ENCODE assay signal across 8 cellular contexts in genomic region chr12:97308576-97309198, GRCh38.
A peak's percentile ranks its signal among the peaks of the same experiment; 100 is the strongest.
DNase-seq lines count a peak whose midpoint lies in the region; ATAC-seq and TF ChIP-seq lines count a peak whose summit lies in the region.

No MANE protein-coding gene starts in this region.

- no peaks in the 10 kb centered on the region for H3K9me3 Mint-ChIP-seq in memory B cell

- in situ Hi-C loops in mammary epithelial cell (cut with MboI; ENCODE audit: low sequenced_read_pairs in 2 of 2), result loop anchor here (10.0 to 25.0 kb wide), 3 partner anchors 314 to 734 kb away; no protein-coding TSS in a partner anchor

- H3K9me3 ChIP-seq in mammary epithelial cell (replicated peaks; ENCODE audit: insufficient read depth, low read length), result no peaks in the 10 kb centered on the region

- no peaks in the 10 kb centered on the region for H3K27me3 ChIP-seq in mammary epithelial cell (ENCODE audit: insufficient read depth, low read length)

- no peak overlapping the region for H3K27ac ChIP-seq in mammary epithelial cell (ENCODE audit: insufficient read depth, low read depth, low read length)

- no peak overlapping the region for H3K4me3 ChIP-seq in mammary epithelial cell (replicated peaks in 1 of 3; ENCODE audit: insufficient read depth in 1 of 3, low read depth in 2 of 3, low read length in 3 of 3)

- H3K36me3 ChIP-seq in mammary epithelial cell (ENCODE audit: insufficient read depth, low read length), result no peaks in the 10 kb centered on the region

- H4K20me1 ChIP-seq in mammary epithelial cell (ENCODE audit: insufficient read depth, low read length), result no peaks in the 10 kb centered on the region

- H3K9ac ChIP-seq in mammary epithelial cell (ENCODE audit: insufficient read depth, low read length), result no peak overlapping the region

- peaks cover 5% of the 10 kb centered on the region for H3K27me3 Mint-ChIP-seq in memory B cell

- peak; percentile 43 for ATAC-seq in HG02759 (IDR thresholded peaks at IDR 0.05; ENCODE audit: unreplicated experiment)
- peak; percentile 50 for ATAC-seq in memory B cell (ENCODE audit: low read depth)
- no peak for ATAC-seq in GM18870 (IDR thresholded peaks at IDR 0.05; ENCODE audit: unreplicated experiment)

- 0% methylated on average over 1 of the region's 1 CpG for WGBS in mammary epithelial cell (ENCODE audit: low coverage, missing lambda C conversion rate)

- no peak overlapping the region for H3K4me3 Mint-ChIP-seq in memory B cell

- peak; percentile 68 for TF ChIP-seq CTCF in mammary epithelial cell (conservative IDR thresholded peaks at IDR 0.05 in 1 of 2, IDR thresholded peaks at IDR 0.05 in 1 of 2; ENCODE audit: extremely low read depth in 1 of 2, insufficient read depth in 1 of 2, low read depth in 1 of 2, low read length in 2 of 2)

- peaks cover 10% of the 10 kb centered on the region for H3K4me1 Mint-ChIP-seq in memory B cell

- CTCF ChIA-PET in mammary epithelial cell (lab: Charles Lee; ENCODE audit: low non-redundant PET), result no interaction called here

- peak; percentile 81 for DNase-seq in DMS53 (lab: John Stamatoyannopoulos, UW)
- DNase-seq in NCI-H526 treated with DMSO at 0.1 percent for 48 hours (lab: John Stamatoyannopoulos, UW), result peak; percentile 37
- peak; percentile 26 for DNase-seq in mammary epithelial cell
- peak; percentile 17 to 55 for DNase-seq in memory B cell (ENCODE audit: low spot score in 2 of 2)
- DNase-seq in activated T-cell treated with anti-CD3 and anti-CD28 coated beads, Interleukin-2, amount 50 U/mL, for 48 hours, result no peak
- DNase-seq in stimulated activated CD4-positive, alpha-beta T cell treated with anti-CD3 and anti-CD28 coated beads, Interleukin-12 subunit alpha, Interleukin-12 subunit beta, amount 100 ng/mL, for 4 hours, result no peak

- H3K79me2 ChIP-seq in mammary epithelial cell (ENCODE audit: insufficient read depth, low read length), result no peaks in the 10 kb centered on the region

- BruUV-seq in mammary epithelial cell (replicated peaks; lab: Mats Ljungman, UMichigan), result no TSS peak

- H3K27ac Mint-ChIP-seq in memory B cell, result no peak overlapping the region

- intact Hi-C loops in mammary epithelial cell (cut with micrococcal nuclease), result loop anchor here (1.0 to 2.0 kb wide), 3 partner anchors 160 to 730 kb away; no protein-coding TSS in a partner anchor

- no peak overlapping the region for H2AFZ ChIP-seq in mammary epithelial cell (ENCODE audit: low read depth, low read length)

- dilution Hi-C loops in mammary epithelial cell (cut with HindIII; ENCODE audit: low sequenced_read_pairs), result no loop called here

- no peaks in the 10 kb centered on the region for H3K4me1 ChIP-seq in mammary epithelial cell (ENCODE audit: insufficient read depth, low read length)

- no peak overlapping the region for H3K4me2 ChIP-seq in mammary epithelial cell (ENCODE audit: insufficient read depth, low read depth, low read length)

- H3K36me3 Mint-ChIP-seq in memory B cell, result peaks cover 2% of the 10 kb centered on the region

Comparison
In these comparisons a context has a peak if more than half of its experiments do, and no peak if none do; other contexts are left out.
1. DNase-seq: peak in DMS53 (single experiment), NCI-H526 treated with DMSO at 0.1 percent for 48 hours (single experiment), mammary epithelial cell (single experiment) and memory B cell (2 of 2); none in activated T-cell treated with anti-CD3 and anti-CD28 coated beads, Interleukin-2, amount 50 U/mL, for 48 hours (0 of 2) and stimulated activated CD4-positive, alpha-beta T cell treated with anti-CD3 and anti-CD28 coated beads, Interleukin-12 subunit alpha, Interleukin-12 subunit beta, amount 100 ng/mL, for 4 hours (single experiment).